19 cellular contexts compared by ENCODE assay signal in the genomic region with DNA sequence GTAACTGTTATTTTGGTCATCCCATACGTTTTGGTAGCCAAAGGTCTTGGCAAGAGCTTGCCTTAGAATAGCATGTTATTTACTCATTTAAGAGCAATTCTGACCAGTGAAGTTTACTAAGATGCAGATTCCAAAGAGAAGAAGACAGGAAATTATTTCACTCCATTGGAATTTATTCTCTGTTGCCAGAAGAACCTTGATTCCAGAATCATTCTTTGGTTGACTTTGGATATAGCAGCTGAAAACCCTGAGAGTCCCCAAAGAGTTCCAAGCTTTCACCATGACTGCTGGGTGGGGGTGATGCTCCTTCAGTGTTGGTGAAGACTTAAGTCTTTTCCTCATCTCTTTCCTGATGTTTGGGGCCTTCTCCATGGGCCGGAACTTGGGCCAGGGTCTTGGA.
DNase-seq lines count a peak whose midpoint lies in the region; TF ChIP-seq lines count a peak whose summit lies in the region.
"Had no signal": no experiment of that assay in that cellular context is flagged by ENCODE, and none has a peak within 500 bp of the region (broad histone marks: within the 10 kb centered on the region; RNA-seq: fewer than 3 reads in every experiment).

No MANE protein-coding gene starts in this region.

- H3K27ac ChIP-seq in rectal smooth muscle tissue (ENCODE audit: low read depth, low read length) = peak overlapping the region; percentile 12
- H3K27ac ChIP-seq: brain microvascular endothelial cell, neutrophil, right lobe of liver had no signal

- peak; percentile 86 for DNase-seq in AG10803 (ENCODE audit: low read depth)
- peak; percentile 56 for DNase-seq in M059J (ENCODE audit: low read depth)
- peak; percentile 81 for DNase-seq in fibroblast of mammary gland (ENCODE audit: low read depth)
- no peak for DNase-seq in SHP77 (lab: John Stamatoyannopoulos, UW)
- no peak for DNase-seq in NCI-H128 (lab: John Stamatoyannopoulos, UW; ENCODE audit: unreplicated experiment)
- DNase-seq in stimulated activated CD4-positive, alpha-beta T cell treated with anti-CD3 and anti-CD28 coated beads, Interleukin-2, amount 100 ng/mL, for 24 hours = no peak
- DNase-seq in T-helper 2 cell = no peak
- DNase-seq: activated CD4-positive, alpha-beta T cell treated with anti-CD3 and anti-CD28 coated beads, Interleukin-2, amount 10 ng/mL, durations not matched to agents 24 days and 14 days; AML-193; brain microvascular endothelial cell; Caco-2; hypothalamus; NCI-H1048; NCI-H524 treated with DMSO at 0.1 percent for 48 hours; right lobe of liver; stimulated activated CD4-positive, alpha-beta T cell treated with anti-CD3 and anti-CD28 coated beads, Interleukin-4, amount 100 ng/mL, for 1 hour; substantia nigra had no signal

- TF ChIP-seq CTCF in AG10803 (conservative IDR thresholded peaks at IDR 0.05; ENCODE audit: low read length) = no peak
- no peak for TF ChIP-seq CTCF in fibroblast of mammary gland (conservative IDR thresholded peaks at IDR 0.05; ENCODE audit: control insufficient read depth, insufficient read depth, low read depth, low read length)

- no peak overlapping the region for H3K9ac ChIP-seq in rectal smooth muscle tissue (ENCODE audit: low read length)

- H3K4me1 ChIP-seq in rectal smooth muscle tissue (ENCODE audit: control insufficient read depth, insufficient read depth, low read length) = no peaks in the 10 kb centered on the region
- H3K4me1 ChIP-seq: Caco-2 had no signal

- H3K36me3 ChIP-seq in rectal smooth muscle tissue (ENCODE audit: control insufficient read depth, insufficient read depth, low read length) = no peaks in the 10 kb centered on the region
- H3K36me3 ChIP-seq: brain microvascular endothelial cell, neutrophil, right lobe of liver had no signal

- H3K27me3 ChIP-seq in rectal smooth muscle tissue (ENCODE audit: control insufficient read depth, insufficient read depth, low read length) = peaks cover 2% of the 10 kb centered on the region
- H3K27me3 ChIP-seq: right lobe of liver had no signal

- no peak overlapping the region for H3K4me3 ChIP-seq in AG10803 (ENCODE audit: low read length)
- H3K4me3 ChIP-seq in fibroblast of mammary gland (ENCODE audit: control insufficient read depth, low read depth, low read length) = no peak overlapping the region
- no peak overlapping the region for H3K4me3 ChIP-seq in rectal smooth muscle tissue (ENCODE audit: low read length)
- H3K4me3 ChIP-seq: right lobe of liver had no signal

Comparison
In these comparisons a context has a peak if more than half of its experiments do, and no peak if none do; other contexts are left out.
1. DNase-seq: peak in AG10803 (single experiment), M059J (single experiment) and fibroblast of mammary gland (single experiment); none in SHP77 (0 of 2), NCI-H128 (single experiment), stimulated activated CD4-positive, alpha-beta T cell treated with anti-CD3 and anti-CD28 coated beads, Interleukin-2, amount 100 ng/mL, for 24 hours (0 of 2) and T-helper 2 cell (0 of 5).